8 cellular contexts compared by ENCODE assay signal in the genomic region with DNA sequence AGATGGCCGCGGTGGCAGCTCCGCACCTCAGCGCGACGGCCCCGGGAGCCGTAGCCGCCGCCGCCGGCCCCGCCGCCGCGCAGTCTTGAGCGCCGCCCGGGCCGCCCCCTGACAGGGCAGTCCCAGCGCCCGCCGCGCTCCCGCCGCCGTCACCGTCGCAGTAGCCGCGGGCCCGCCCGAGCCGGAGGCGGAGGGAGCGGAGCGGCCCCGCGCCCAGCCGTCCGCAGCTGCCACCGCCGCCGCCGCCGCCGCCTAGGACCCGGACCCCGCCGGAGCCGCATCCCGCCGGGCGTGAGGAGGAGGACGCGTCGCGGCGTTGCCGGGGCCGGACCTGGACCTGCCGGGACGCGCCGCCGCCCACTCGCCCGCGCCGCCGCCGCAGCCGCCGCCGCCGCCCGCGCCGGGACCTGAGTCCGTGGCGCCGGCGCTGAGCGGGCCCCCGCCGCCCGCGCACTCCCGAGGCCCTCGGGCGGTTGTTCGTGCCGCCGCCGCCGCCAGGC. TPM values are rescaled to one million over a fixed set of nuclear protein-coding genes. Genes with fewer than 3 reads are reported as not detected.
DNase-seq lines count a peak whose midpoint lies in the region; ATAC-seq and TF ChIP-seq lines count a peak whose summit lies in the region.

No MANE protein-coding gene starts in this region.

- CTCF ChIA-PET in CD8-positive, alpha-beta T cell (lab: Charles Lee) = interaction anchor here (0.8 to 2.1 kb wide), 9 partner anchors 12 to 416 kb away, joined by 3 to 8 read pairs (median 4); no protein-coding TSS in a partner anchor

- H3K27me3 ChIP-seq in CD8-positive, alpha-beta T cell (ENCODE audit: insufficient read depth, low read length) = no peaks in the 10 kb centered on the region
- H3K27me3 ChIP-seq in Loucy (ENCODE audit: insufficient read depth, low read length, poor library complexity, severe bottlenecking) (no peaks in the 10 kb centered on the region), esophagus muscularis mucosa (no peaks in the 10 kb centered on the region)

- peak in 1 of 7 experiments; percentile 8 for DNase-seq in CD8-positive, alpha-beta T cell
- no peak for DNase-seq in esophagus muscularis mucosa (ENCODE audit: extremely low spot score)
- DNase-seq in stimulated activated CD8-positive, alpha-beta memory T cell treated with anti-CD3 and anti-CD28 coated beads, Interleukin-4, amount 100 ng/mL, for 48 hours = peak; percentile 40
- DNase-seq in NCI-H187 treated with DMSO at 0.1 percent for 48 hours (lab: John Stamatoyannopoulos, UW) = no peak
- DNase-seq in DMS153 (lab: John Stamatoyannopoulos, UW) = no peak
- DNase-seq in NCI-H524 treated with DMSO at 0.1 percent for 48 hours (lab: John Stamatoyannopoulos, UW) = no peak

- peaks cover 4% of the 10 kb centered on the region; the same call in 1 of the 2 replicates for H3F3A ChIP-seq in Loucy (ENCODE audit: low read depth)

- no peaks in the 10 kb centered on the region for H3K9me2 ChIP-seq in Loucy (replicated peaks; ENCODE audit: low read depth, low read length)

- H2AFZ ChIP-seq in Loucy (ENCODE audit: low read length) = no peak overlapping the region

- peaks cover 45% of the 10 kb centered on the region for H3K4me1 Mint-ChIP-seq in CD8-positive, alpha-beta T cell (ENCODE audit: low read depth)

- no peak for TF ChIP-seq EP300 in esophagus muscularis mucosa (IDR thresholded peaks at IDR 0.05)

- peak overlapping the region; percentile 86 for H3K27ac Mint-ChIP-seq in CD8-positive, alpha-beta T cell

- H3K9me3 Mint-ChIP-seq in CD8-positive, alpha-beta T cell = no peaks in the 10 kb centered on the region

- H4K20me1 ChIP-seq in Loucy (ENCODE audit: insufficient read depth, low read length, poor library complexity, severe bottlenecking) = peaks cover 41% of the 10 kb centered on the region

- TF ChIP-seq CTCF in CD8-positive, alpha-beta T cell (IDR thresholded peaks at IDR 0.05) = no peak
- TF ChIP-seq CTCF in Loucy (conservative IDR thresholded peaks at IDR 0.05; ENCODE audit: low read length) = no peak
- no peak for TF ChIP-seq CTCF in esophagus muscularis mucosa (IDR thresholded peaks at IDR 0.05)

- peaks cover 55% of the 10 kb centered on the region for H3K79me2 ChIP-seq in Loucy (ENCODE audit: insufficient read depth, low read length)

- POLR2A ChIA-PET in CD8-positive, alpha-beta T cell (lab: Charles Lee) = interaction anchor here (0.6 to 3.9 kb wide), 81 partner anchors 10 to 1414 kb away, joined by 3 to 138 read pairs (median 5); a partner anchor contains a TSS

- H3K9ac ChIP-seq in Loucy (ENCODE audit: low read depth, low read length, poor library complexity, severe bottlenecking) = no peak overlapping the region

- H3K36me3 ChIP-seq in CD8-positive, alpha-beta T cell (ENCODE audit: insufficient read depth, low read length) = no peaks in the 10 kb centered on the region
- H3K36me3 ChIP-seq in Loucy (ENCODE audit: insufficient read depth, low read length) (no peaks in the 10 kb centered on the region), esophagus muscularis mucosa (no peaks in the 10 kb centered on the region)

- H3K27me3 Mint-ChIP-seq in CD8-positive, alpha-beta T cell (ENCODE audit: low read depth) = no peaks in the 10 kb centered on the region

- H3K4me3 ChIP-seq in CD8-positive, alpha-beta T cell (ENCODE audit: low read depth, low read length) = no peak overlapping the region
- H3K4me3 ChIP-seq in Loucy (ENCODE audit: low read length, poor library complexity, severe bottlenecking) (peak overlapping the region; percentile 78), esophagus muscularis mucosa (peak overlapping the region; percentile 68 to 89 (median 84))

- TF ChIP-seq POLR2A in esophagus muscularis mucosa (IDR thresholded peaks at IDR 0.05; ENCODE audit: low read depth) = no peak

- no CpG with 5 or more reads among the region's 96 CpGs for WGBS in esophagus muscularis mucosa

- peaks cover 15% of the 10 kb centered on the region for H3K36me3 Mint-ChIP-seq in CD8-positive, alpha-beta T cell

- H3K4me2 ChIP-seq in Loucy (ENCODE audit: low read depth, low read length, poor library complexity, severe bottlenecking) = no peak overlapping the region

- intact Hi-C loops in CD8-positive, alpha-beta T cell (cut with DNase I, micrococcal nuclease) = loop anchor here (1.0 to 5.0 kb wide), 13 partner anchors 52 to 626 kb away; a partner anchor contains a TSS
- intact Hi-C loops in esophagus muscularis mucosa (cut with DNase I) = no loop called here

- H3K4me3 Mint-ChIP-seq in CD8-positive, alpha-beta T cell = peak overlapping the region; percentile 88

- H3K4me1 ChIP-seq in CD8-positive, alpha-beta T cell (ENCODE audit: insufficient read depth, low read length) = peaks cover 44% of the 10 kb centered on the region
- H3K4me1 ChIP-seq in Loucy (ENCODE audit: insufficient read depth, low read length, poor library complexity, severe bottlenecking) = peaks cover 47% of the 10 kb centered on the region
- peaks cover 33 to 52% (median 45%) of the 10 kb centered on the region in 4 donors for H3K4me1 ChIP-seq in esophagus muscularis mucosa

- H3K9me3 ChIP-seq in CD8-positive, alpha-beta T cell (ENCODE audit: low read length) = no peaks in the 10 kb centered on the region
- H3K9me3 ChIP-seq in Loucy (ENCODE audit: insufficient read depth, low read depth, low read length) = no peaks in the 10 kb centered on the region
- H3K9me3 ChIP-seq in esophagus muscularis mucosa = no peaks in the 10 kb centered on the region

- no peak overlapping the region for H3K27ac ChIP-seq in CD8-positive, alpha-beta T cell (ENCODE audit: low read depth, low read length)
- peak overlapping the region; percentile 84 to 96 (median 92) for H3K27ac ChIP-seq in esophagus muscularis mucosa (replicated peaks in 1 of 4)

- no peak for ATAC-seq in CD8-positive, alpha-beta T cell
- peak; percentile 5 for ATAC-seq in GM21529 (IDR thresholded peaks at IDR 0.05; ENCODE audit: unreplicated experiment)

RNA-seq across cellular contexts. Expression of a gene that starts 0.3 kb away (rescaled TPM):
- total RNA-seq in CD8-positive, alpha-beta T cell = 10 to 100 TPM; 49.3 to 53.8 TPM
- total RNA-seq in esophagus muscularis mucosa = 10 to 100 TPM; 21.4 to 31.6 (median 29.0) TPM
